Comparison of ENCODE assay signal across 8 cellular contexts in the genomic region with DNA sequence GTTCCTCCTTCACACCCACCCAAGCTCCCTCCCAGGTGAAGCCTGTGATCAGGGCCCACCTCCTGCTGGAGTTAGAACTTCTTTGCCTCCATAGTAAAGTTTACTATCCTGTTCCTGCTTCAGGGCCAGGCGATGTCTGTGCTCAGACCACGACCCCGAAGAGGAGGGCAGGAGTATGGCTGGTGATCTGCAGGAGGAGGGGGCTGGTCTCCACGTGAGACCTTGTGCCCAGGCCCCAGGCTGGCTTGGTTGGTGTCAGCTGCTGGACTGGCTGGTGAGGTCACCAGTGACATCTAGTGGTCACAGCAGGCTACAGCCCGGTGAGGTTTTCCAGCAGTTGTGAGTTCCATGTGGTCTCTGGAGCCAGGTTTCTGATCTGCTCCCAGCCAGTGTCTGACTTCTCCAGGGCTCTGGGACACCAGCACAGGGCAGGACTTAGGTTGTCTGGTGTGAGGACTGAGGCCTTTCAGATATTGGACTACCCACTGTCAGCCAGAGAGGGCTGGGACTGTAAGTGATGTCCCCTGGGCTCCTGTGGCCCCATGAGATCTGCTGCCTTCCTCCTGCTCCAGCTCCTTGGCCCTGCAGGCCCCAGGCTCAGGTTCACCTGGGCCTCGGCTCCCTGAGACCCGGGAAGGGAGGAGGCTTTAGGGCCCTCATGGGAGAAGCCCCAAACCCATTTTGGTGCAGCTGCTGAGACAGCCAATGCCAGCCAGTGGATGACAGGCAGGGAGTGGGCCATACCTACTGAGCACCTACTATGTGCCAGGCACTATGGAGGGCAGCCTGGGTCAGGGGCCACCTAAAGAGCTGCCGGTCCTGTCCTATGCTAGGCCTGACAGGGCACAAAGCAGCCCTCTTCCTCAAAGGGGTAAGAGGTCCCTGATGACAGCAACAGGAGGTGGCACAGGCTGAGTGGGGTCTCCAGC. TPM values are rescaled to one million over a fixed set of nuclear protein-coding genes. Genes with fewer than 3 reads are reported as not detected.
DNase-seq lines count a peak whose midpoint lies in the region; ATAC-seq lines count a peak whose summit lies in the region.

No MANE protein-coding gene starts in this region.

- no peak overlapping the region for H4K8ac ChIP-seq in mesenchymal stem cell (ENCODE audit: low read length)

- H3K4me3 ChIP-seq in effector memory CD4-positive, alpha-beta T cell (ENCODE audit: insufficient read depth, low read depth, low read length, poor library complexity, severe bottlenecking): no peak overlapping the region
- H3K4me3 ChIP-seq in mesenchymal stem cell (ENCODE audit: insufficient read depth in 1 of 2, low read depth in 1 of 2, low read length in 2 of 2): no peak overlapping the region

- no peaks in the 10 kb centered on the region for H3K79me1 ChIP-seq in mesenchymal stem cell (replicated peaks; ENCODE audit: low read length, poor library complexity, severe bottlenecking)

- H4K91ac ChIP-seq in mesenchymal stem cell (ENCODE audit: low read length): no peak overlapping the region

- no peak overlapping the region for H3K9ac ChIP-seq in mesenchymal stem cell (ENCODE audit: low read length)

- ATAC-seq in HG02840 (IDR thresholded peaks at IDR 0.05; ENCODE audit: low FRiP score, unreplicated experiment) (peak; percentile 54), GM21528 (IDR thresholded peaks at IDR 0.05; ENCODE audit: low FRiP score, unreplicated experiment) (no peak)

- POLR2A ChIA-PET in activated CD4-positive, alpha-beta memory T cell treated with anti-CD3 and anti-CD28 coated beads for 36 hours (lab: Charles Lee): interaction anchor here (1.2 kb wide), 1 partner anchor 71 kb away, joined by 3 read pairs; no protein-coding TSS in a partner anchor

- no peaks in the 10 kb centered on the region for H3K27me3 ChIP-seq in effector memory CD4-positive, alpha-beta T cell (replicated peaks; ENCODE audit: control insufficient read depth, insufficient read depth, low read length, poor library complexity, severe bottlenecking)
- peaks cover 15 to 73% of the 10 kb centered on the region in 2 experiments for H3K27me3 ChIP-seq in mesenchymal stem cell (ENCODE audit: control insufficient read depth in 1 of 2, insufficient read depth in 1 of 2, low read length in 2 of 2)

- H3K4ac ChIP-seq in mesenchymal stem cell (ENCODE audit: low read depth in 1 of 2, low read length in 2 of 2): no peak overlapping the region

- H2AK5ac ChIP-seq in mesenchymal stem cell (ENCODE audit: low read length, severe bottlenecking): no peak overlapping the region

- H3K27ac Mint-ChIP-seq in activated CD4-positive, alpha-beta memory T cell treated with anti-CD3 and anti-CD28 coated beads for 36 hours: no peak overlapping the region

- no peak overlapping the region for H2BK12ac ChIP-seq in mesenchymal stem cell (ENCODE audit: low read length in 2 of 2)

- no peaks in the 10 kb centered on the region for H3K36me3 Mint-ChIP-seq in activated CD4-positive, alpha-beta memory T cell treated with anti-CD3 and anti-CD28 coated beads for 36 hours

- H3K27ac ChIP-seq in effector memory CD4-positive, alpha-beta T cell (ENCODE audit: insufficient read depth, low read length, poor library complexity, severe bottlenecking): no peak overlapping the region
- no peak overlapping the region for H3K27ac ChIP-seq in mesenchymal stem cell (ENCODE audit: low read length, poor library complexity, severe bottlenecking)

- no peak overlapping the region for H2AFZ ChIP-seq in mesenchymal stem cell (ENCODE audit: low read depth, low read length)

- CTCF ChIA-PET in activated CD4-positive, alpha-beta memory T cell treated with anti-CD3 and anti-CD28 coated beads for 36 hours (lab: Charles Lee): interaction anchor here (0.6 to 7.7 kb wide), 28 partner anchors 8 to 676 kb away, joined by 3 to 137 read pairs (median 4); partner anchors contain the start of gene STRIP1

- no peak overlapping the region for H2BK5ac ChIP-seq in mesenchymal stem cell (ENCODE audit: low read depth, low read length, poor library complexity, severe bottlenecking)

- no peaks in the 10 kb centered on the region for H3K4me1 Mint-ChIP-seq in activated CD4-positive, alpha-beta memory T cell treated with anti-CD3 and anti-CD28 coated beads for 36 hours (ENCODE audit: low read depth)

- no peak overlapping the region for H3K14ac ChIP-seq in mesenchymal stem cell (ENCODE audit: low read length in 2 of 2)

- no peak overlapping the region for H3K4me3 Mint-ChIP-seq in activated CD4-positive, alpha-beta memory T cell treated with anti-CD3 and anti-CD28 coated beads for 36 hours

- H3K27me3 Mint-ChIP-seq in activated CD4-positive, alpha-beta memory T cell treated with anti-CD3 and anti-CD28 coated beads for 36 hours: no peaks in the 10 kb centered on the region

- H2BK15ac ChIP-seq in mesenchymal stem cell (ENCODE audit: low read depth, poor library complexity, severe bottlenecking): no peak overlapping the region

- WGBS in mesenchymal stem cell: 19% methylated on average over 8 of the region's 8 CpGs

- no peak overlapping the region for H3K23ac ChIP-seq in mesenchymal stem cell (ENCODE audit: low read length in 2 of 2)

- H2BK120ac ChIP-seq in mesenchymal stem cell (ENCODE audit: low read depth, low read length): no peak overlapping the region

- H3K4me2 ChIP-seq in mesenchymal stem cell (ENCODE audit: low read length, poor library complexity, severe bottlenecking): no peak overlapping the region

- H3K36me3 ChIP-seq in effector memory CD4-positive, alpha-beta T cell (ENCODE audit: control insufficient read depth, insufficient read depth, low read length): no peaks in the 10 kb centered on the region
- no peaks in the 10 kb centered on the region for H3K36me3 ChIP-seq in mesenchymal stem cell (ENCODE audit: control insufficient read depth in 1 of 2, insufficient read depth in 2 of 2, low read depth in 1 of 2, low read length in 2 of 2)

- no peak overlapping the region for H3K18ac ChIP-seq in mesenchymal stem cell (ENCODE audit: low read depth in 1 of 2, low read length in 2 of 2)

- peak; percentile 44 for DNase-seq in DMS79 (lab: John Stamatoyannopoulos, UW)
- peak; percentile 47 for DNase-seq in NCI-H526 treated with DMSO at 0.1 percent for 48 hours (lab: John Stamatoyannopoulos, UW)
- peak; percentile 77 for DNase-seq in activated CD4-positive, alpha-beta memory T cell treated with anti-CD3 and anti-CD28 coated beads for 36 hours
- peak in 2 of 3 donors; percentile 22 to 29 for DNase-seq in effector memory CD4-positive, alpha-beta T cell
- peak; percentile 70 for DNase-seq in mesenchymal stem cell
- peak; percentile 24 to 33 for DNase-seq in stimulated activated CD8-positive, alpha-beta memory T cell treated with anti-CD3 and anti-CD28 coated beads, Interleukin-7, amount 100 ng/mL, for 4 hours (ENCODE audit: low read depth in 2 of 2)

- H3K9me3 Mint-ChIP-seq in activated CD4-positive, alpha-beta memory T cell treated with anti-CD3 and anti-CD28 coated beads for 36 hours: no peaks in the 10 kb centered on the region

- intact Hi-C loops in activated CD4-positive, alpha-beta memory T cell treated with anti-CD3 and anti-CD28 coated beads for 36 hours (cut with micrococcal nuclease): loop anchor here (1.0 to 5.0 kb wide), 3 partner anchors 18 to 74 kb away; partner anchors contain the start of gene STRIP1

- H3K9me3 ChIP-seq in effector memory CD4-positive, alpha-beta T cell (ENCODE audit: control insufficient read depth, low read length): no peaks in the 10 kb centered on the region
- H3K9me3 ChIP-seq in mesenchymal stem cell (ENCODE audit: control insufficient read depth, low read length): no peaks in the 10 kb centered on the region

- no peaks in the 10 kb centered on the region for H3K4me1 ChIP-seq in effector memory CD4-positive, alpha-beta T cell (ENCODE audit: control insufficient read depth, insufficient read depth, low read length, poor library complexity, severe bottlenecking)
- H3K4me1 ChIP-seq in mesenchymal stem cell (ENCODE audit: control insufficient read depth, insufficient read depth, low read depth, low read length): no peaks in the 10 kb centered on the region

RNA-seq across cellular contexts. Expression of gene UBL4B, which starts 6.0 kb away (rescaled TPM):
- not detected for total RNA-seq in activated CD4-positive, alpha-beta memory T cell treated with anti-CD3 and anti-CD28 coated beads for 36 hours
- polyA plus RNA-seq in mesenchymal stem cell (2013, experiment 1 of 2): not detected
- polyA plus RNA-seq in mesenchymal stem cell (2013, experiment 2 of 2): not detected

RNA-seq across cellular contexts. Expression of gene ALX3, which starts 35.8 kb away (rescaled TPM):
- total RNA-seq in activated CD4-positive, alpha-beta memory T cell treated with anti-CD3 and anti-CD28 coated beads for 36 hours: not detected
- polyA plus RNA-seq in mesenchymal stem cell (2013, experiment 1 of 2): not detected
- polyA plus RNA-seq in mesenchymal stem cell (2013, experiment 2 of 2): not detected

RNA-seq across cellular contexts. Expression of gene SLC6A17, which starts 44.0 kb away (rescaled TPM):
- total RNA-seq in activated CD4-positive, alpha-beta memory T cell treated with anti-CD3 and anti-CD28 coated beads for 36 hours: under 1 TPM; 0.02 to 0.07 TPM
- polyA plus RNA-seq in mesenchymal stem cell (2013, experiment 1 of 2): 0.04 TPM
- 0.04 TPM for polyA plus RNA-seq in mesenchymal stem cell (2013, experiment 2 of 2)

Comparison
In these comparisons a context has a peak if more than half of its experiments do, and no peak if none do; other contexts are left out.
1. DNase-seq: peak in every context shown above with its lines; median percentile 77 in activated CD4-positive, alpha-beta memory T cell treated with anti-CD3 and anti-CD28 coated beads for 36 hours; 70 in mesenchymal stem cell; 47 in NCI-H526 treated with DMSO at 0.1 percent for 48 hours; 44 in DMS79; 28 in stimulated activated CD8-positive, alpha-beta memory T cell treated with anti-CD3 and anti-CD28 coated beads, Interleukin-7, amount 100 ng/mL, for 4 hours; 26 in effector memory CD4-positive, alpha-beta T cell.